8 cellular contexts compared by ENCODE assay signal in the genomic region with DNA sequence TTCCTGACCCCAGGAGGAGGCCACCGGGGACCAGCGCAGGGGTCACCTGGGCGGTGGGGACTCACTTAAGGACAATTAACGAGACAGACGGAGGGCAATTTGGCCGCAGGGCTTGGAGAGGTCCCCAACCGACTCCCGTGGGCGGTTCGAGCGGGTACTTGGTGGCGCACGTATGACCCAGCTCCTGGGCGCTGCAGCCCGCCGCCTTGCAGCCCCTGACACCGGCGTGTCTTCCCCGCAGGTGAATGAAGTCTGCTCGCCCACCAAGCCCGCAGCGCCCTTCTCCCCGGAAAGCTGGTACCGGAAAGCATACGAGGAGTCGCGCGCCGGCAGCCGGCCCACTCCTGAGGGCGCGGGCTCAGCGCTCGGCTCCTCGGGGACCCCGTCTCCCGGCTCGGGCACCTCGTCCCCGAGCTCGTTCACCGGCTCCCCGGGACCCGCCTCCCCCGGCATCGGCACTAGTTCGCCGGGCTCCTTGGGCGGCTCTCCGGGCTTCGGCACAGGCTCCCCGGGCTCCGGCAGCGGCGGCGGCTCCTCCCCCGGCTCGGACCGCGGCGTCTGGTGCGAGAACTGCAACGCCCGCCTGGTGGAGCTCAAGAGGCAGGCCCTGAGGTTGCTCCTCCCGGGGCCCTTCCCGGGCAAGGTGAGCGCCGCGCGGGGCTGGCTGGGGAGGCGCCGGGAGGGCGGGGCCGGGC. TPM values are rescaled to one million over a fixed set of nuclear protein-coding genes. Genes with fewer than 3 reads are reported as not detected.
A peak's percentile ranks its signal among the peaks of the same experiment; 100 is the strongest.
DNase-seq lines count a peak whose midpoint lies in the region; ATAC-seq and TF ChIP-seq lines count a peak whose summit lies in the region.

No MANE protein-coding gene starts in this region.

- TF ChIP-seq CTCF in AG09319 (IDR thresholded peaks at IDR 0.05; ENCODE audit: low read depth, low read length) (peak; percentile 63), chondrocyte (IDR thresholded peaks at IDR 0.05) (peak; percentile 91)

- ATAC-seq in GM19025 (IDR thresholded peaks at IDR 0.05; ENCODE audit: low read depth, unreplicated experiment) (peak; percentile 81), HG03196 (IDR thresholded peaks at IDR 0.05; ENCODE audit: unreplicated experiment) (peak; percentile 91), left colon (peak; percentile 98)
- peak; percentile 93 for ATAC-seq in activated CD4-positive, alpha-beta T cell treated with anti-CD3 and anti-CD28 coated beads for 36 hours

- peaks cover 25% of the 10 kb centered on the region for H3K4me1 Mint-ChIP-seq in activated CD4-positive, alpha-beta T cell treated with anti-CD3 and anti-CD28 coated beads for 36 hours
- peaks cover 44% of the 10 kb centered on the region for H3K4me1 Mint-ChIP-seq in chondrocyte (ENCODE audit: low read depth)

- intact Hi-C loops in activated CD4-positive, alpha-beta T cell treated with anti-CD3 and anti-CD28 coated beads for 36 hours (cut with DNase I, micrococcal nuclease), result loop anchor here (1.0 to 10.0 kb wide), 9 partner anchors 121 to 1543 kb away; no protein-coding TSS in a partner anchor
- intact Hi-C loops in left colon (cut with DNase I, micrococcal nuclease), result loop anchor here (5.0 to 10.0 kb wide), 2 partner anchors 839 to 851 kb away; no protein-coding TSS in a partner anchor

- POLR2A ChIA-PET in activated CD4-positive, alpha-beta T cell treated with anti-CD3 and anti-CD28 coated beads for 36 hours (lab: Charles Lee), result no interaction called here

- DNase-seq in AG09319 (ENCODE audit: extremely low read depth, low read depth) (peak; percentile 43), NCI-H2227 treated with DMSO at 0.1 percent for 48 hours (lab: John Stamatoyannopoulos, UW) (peak; percentile 82), chondrocyte (ENCODE audit: low spot score) (peak; percentile 93), left colon (peak; percentile 77 to 86)
- DNase-seq in activated CD4-positive, alpha-beta T cell treated with anti-CD3 and anti-CD28 coated beads for 36 hours, result peak; percentile 94
- DNase-seq in stimulated activated CD4-positive, alpha-beta T cell treated with anti-CD3 and anti-CD28 coated beads, Interleukin-1b, Interleukin-23, amount 100 ng/mL, for 24 hours (ENCODE audit: low read depth in 4 of 4, low spot score in 1 of 4), result peak; percentile 45 to 80 (median 65)

- H3K27me3 Mint-ChIP-seq in activated CD4-positive, alpha-beta T cell treated with anti-CD3 and anti-CD28 coated beads for 36 hours, result peaks cover 59% of the 10 kb centered on the region
- H3K27me3 Mint-ChIP-seq in chondrocyte (ENCODE audit: low read depth), result no peaks in the 10 kb centered on the region

- H3K36me3 Mint-ChIP-seq in activated CD4-positive, alpha-beta T cell treated with anti-CD3 and anti-CD28 coated beads for 36 hours (ENCODE audit: low read depth), result no peaks in the 10 kb centered on the region
- H3K36me3 Mint-ChIP-seq in chondrocyte (ENCODE audit: low read depth), result peaks cover 13% of the 10 kb centered on the region

- H3K9me3 Mint-ChIP-seq in activated CD4-positive, alpha-beta T cell treated with anti-CD3 and anti-CD28 coated beads for 36 hours (ENCODE audit: low read depth), result no peaks in the 10 kb centered on the region
- H3K9me3 Mint-ChIP-seq in chondrocyte (ENCODE audit: low read depth), result no peaks in the 10 kb centered on the region

- H3K4me3 Mint-ChIP-seq in activated CD4-positive, alpha-beta T cell treated with anti-CD3 and anti-CD28 coated beads for 36 hours, result peak overlapping the region; percentile 65
- H3K4me3 Mint-ChIP-seq in chondrocyte (ENCODE audit: unreplicated experiment), result peak overlapping the region; percentile 92

- CTCF ChIA-PET in activated CD4-positive, alpha-beta T cell treated with anti-CD3 and anti-CD28 coated beads for 36 hours (lab: Charles Lee), result interaction anchor here (0.6 to 3.7 kb wide), 11 partner anchors 10 to 1040 kb away, joined by 3 to 11 read pairs (median 3); no protein-coding TSS in a partner anchor

- no peak overlapping the region for H3K27ac Mint-ChIP-seq in activated CD4-positive, alpha-beta T cell treated with anti-CD3 and anti-CD28 coated beads for 36 hours
- H3K27ac Mint-ChIP-seq in chondrocyte (ENCODE audit: unreplicated experiment), result peak overlapping the region; percentile 92

RNA-seq across cellular contexts. Expression of gene KIF26B, which starts 1.4 kb away (rescaled TPM):
- under 1 TPM; 0.16 to 0.23 TPM for total RNA-seq in activated CD4-positive, alpha-beta T cell treated with anti-CD3 and anti-CD28 coated beads for 36 hours
- total RNA-seq in chondrocyte, result 32.7 to 47.0 TPM (median 46.0 TPM) in 3 replicates
- total RNA-seq in left colon, result under 1 TPM; 0.31 to 0.36 TPM

Comparison
In these comparisons a context has a peak if more than half of its experiments do, and no peak if none do; other contexts are left out.
1. Peak in every context shown above with its lines: DNase-seq and ATAC-seq.
2. DNase-seq: peak in every context shown above with its lines; median percentile 94 in activated CD4-positive, alpha-beta T cell treated with anti-CD3 and anti-CD28 coated beads for 36 hours; 93 in chondrocyte; 82 in NCI-H2227 treated with DMSO at 0.1 percent for 48 hours; 82 in left colon; 65 in stimulated activated CD4-positive, alpha-beta T cell treated with anti-CD3 and anti-CD28 coated beads, Interleukin-1b, Interleukin-23, amount 100 ng/mL, for 24 hours; 43 in AG09319.
3. RNA of gene KIF26B, which starts 1.4 kb away (total RNA-seq): 32.7 to 47.0 TPM in chondrocyte; 0.31 to 0.36 TPM in left colon and 0.16 to 0.23 TPM in activated CD4-positive, alpha-beta T cell treated with anti-CD3 and anti-CD28 coated beads for 36 hours; every median in the first group is over 10 times any median in the second.